In the genomic region with DNA sequence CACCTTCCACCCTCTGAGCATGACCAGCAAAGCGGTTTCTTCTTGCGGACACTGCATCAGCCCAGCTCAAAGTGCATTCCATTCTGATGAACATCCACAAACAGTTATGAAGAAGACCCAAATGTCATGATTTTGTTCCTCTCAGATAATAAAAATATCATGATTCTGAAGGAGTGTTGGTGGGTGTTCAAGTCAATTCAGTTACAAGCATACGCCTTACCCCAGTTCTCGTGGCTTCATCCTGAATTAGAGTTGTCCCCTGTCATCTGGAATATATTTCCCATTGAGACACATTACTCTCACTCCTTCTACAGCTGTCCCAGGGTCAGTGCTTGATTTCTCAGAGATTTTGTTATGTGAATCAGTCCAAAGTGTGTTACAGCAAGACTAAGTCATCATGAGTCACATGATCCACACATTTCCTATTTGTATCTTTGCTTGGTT, we compare ENCODE assay signal across 2 cellular contexts.
A peak's percentile ranks its signal among the peaks of the same experiment; 100 is the strongest.
TF ChIP-seq lines count a peak whose summit lies in the region.

No MANE protein-coding gene starts in this region.

TF ChIP-seq in IMR-90, 13 proteins besides CTCF, POLR2A, EP300 and RAD21 (continued from another document):
- TF ChIP-seq, protein P1, sequence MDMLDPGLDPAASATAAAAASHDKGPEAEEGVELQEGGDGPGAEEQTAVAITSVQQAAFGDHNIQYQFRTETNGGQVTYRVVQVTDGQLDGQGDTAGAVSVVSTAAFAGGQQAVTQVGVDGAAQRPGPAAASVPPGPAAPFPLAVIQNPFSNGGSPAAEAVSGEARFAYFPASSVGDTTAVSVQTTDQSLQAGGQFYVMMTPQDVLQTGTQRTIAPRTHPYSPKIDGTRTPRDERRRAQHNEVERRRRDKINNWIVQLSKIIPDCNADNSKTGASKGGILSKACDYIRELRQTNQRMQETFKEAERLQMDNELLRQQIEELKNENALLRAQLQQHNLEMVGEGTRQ (IDR thresholded peaks at IDR 0.05; ENCODE audit: low read depth, low read length), result peak; percentile 67; the same call in 1 of the 2 replicates
- TF ChIP-seq CHD1 (IDR thresholded peaks at IDR 0.05; ENCODE audit: low read depth, low read length) (no peak), NFE2L2 (IDR thresholded peaks at IDR 0.05; ENCODE audit: low read depth, low read length) (no peak), RFX5 (IDR thresholded peaks at IDR 0.05; ENCODE audit: low read depth, low read length) (no peak), SMC3 (IDR thresholded peaks at IDR 0.05; ENCODE audit: low read depth, low read length) (no peak), BHLHE40 (IDR thresholded peaks at IDR 0.05; ENCODE audit: low read depth, low read length) (0 out of 2 replicates have a peak, but pooled peaks have one; percentile 7), RCOR1 (IDR thresholded peaks at IDR 0.05; ENCODE audit: insufficient replicate concordance, low read length) (no peak), CEBPB (IDR thresholded peaks at IDR 0.05; ENCODE audit: low read depth, low read length) (peak; percentile 41; the same call in 1 of the 2 replicates)
- TF ChIP-seq, protein P2, sequence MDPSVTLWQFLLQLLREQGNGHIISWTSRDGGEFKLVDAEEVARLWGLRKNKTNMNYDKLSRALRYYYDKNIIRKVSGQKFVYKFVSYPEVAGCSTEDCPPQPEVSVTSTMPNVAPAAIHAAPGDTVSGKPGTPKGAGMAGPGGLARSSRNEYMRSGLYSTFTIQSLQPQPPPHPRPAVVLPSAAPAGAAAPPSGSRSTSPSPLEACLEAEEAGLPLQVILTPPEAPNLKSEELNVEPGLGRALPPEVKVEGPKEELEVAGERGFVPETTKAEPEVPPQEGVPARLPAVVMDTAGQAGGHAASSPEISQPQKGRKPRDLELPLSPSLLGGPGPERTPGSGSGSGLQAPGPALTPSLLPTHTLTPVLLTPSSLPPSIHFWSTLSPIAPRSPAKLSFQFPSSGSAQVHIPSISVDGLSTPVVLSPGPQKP (IDR thresholded peaks at IDR 0.05; ENCODE audit: borderline replicate concordance, low read depth, low read length), result no peak

TF ChIP-seq in K562, 482 proteins besides CTCF, POLR2A, EP300 and RAD21 (continued from another document):
- TF ChIP-seq, protein P3, sequence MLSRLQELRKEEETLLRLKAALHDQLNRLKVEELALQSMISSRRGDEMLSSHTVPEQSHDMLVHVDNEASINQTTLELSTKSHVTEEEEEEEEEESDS (CRISPR knock-in tag; IDR thresholded peaks at IDR 0.05), result no peak
- TF ChIP-seq LARP7 (IDR thresholded peaks at IDR 0.05), result no peak
